ENCODE assay signal across 1 cellular context in the genomic region with DNA sequence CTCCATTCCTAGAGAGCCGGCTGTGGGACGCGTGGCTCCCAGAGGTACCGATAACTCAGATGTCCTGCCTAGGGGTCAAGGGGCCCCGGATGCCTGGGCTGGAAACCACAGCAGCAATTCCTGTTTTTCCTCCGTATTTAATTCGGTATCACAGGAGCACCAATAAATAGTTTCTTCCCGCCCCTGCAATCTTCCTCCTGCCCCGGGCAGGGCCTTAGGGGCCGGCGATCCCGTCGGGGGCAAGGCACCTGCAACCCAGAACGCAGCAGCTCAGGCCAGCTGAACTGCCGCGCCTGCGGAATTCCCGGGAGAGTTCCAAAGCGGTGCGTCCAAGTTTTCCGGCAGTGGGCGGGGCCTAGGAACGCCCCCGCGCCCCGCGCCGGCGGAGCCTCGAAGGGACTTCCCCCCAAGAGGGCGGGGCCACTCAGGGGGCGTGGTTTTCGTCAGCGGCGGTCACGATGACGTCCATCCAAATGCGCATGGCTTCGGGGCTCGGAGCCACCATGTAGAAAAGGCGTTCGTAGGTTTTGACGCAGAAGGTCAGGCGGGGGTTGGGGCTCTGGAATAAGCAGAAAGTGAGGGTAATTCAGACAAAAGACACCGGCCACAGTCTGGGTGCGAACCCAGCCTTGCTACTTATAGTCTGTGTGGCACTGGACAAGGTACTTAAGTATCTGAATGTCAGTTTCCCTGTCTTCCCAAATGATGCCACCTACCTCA.
TF ChIP-seq lines count a peak whose summit lies in the region.

No MANE protein-coding gene starts in this region.

TF ChIP-seq in liver, 16 proteins besides CTCF, POLR2A, EP300 and RAD21 (continued from another document):
- TF ChIP-seq, protein P1, sequence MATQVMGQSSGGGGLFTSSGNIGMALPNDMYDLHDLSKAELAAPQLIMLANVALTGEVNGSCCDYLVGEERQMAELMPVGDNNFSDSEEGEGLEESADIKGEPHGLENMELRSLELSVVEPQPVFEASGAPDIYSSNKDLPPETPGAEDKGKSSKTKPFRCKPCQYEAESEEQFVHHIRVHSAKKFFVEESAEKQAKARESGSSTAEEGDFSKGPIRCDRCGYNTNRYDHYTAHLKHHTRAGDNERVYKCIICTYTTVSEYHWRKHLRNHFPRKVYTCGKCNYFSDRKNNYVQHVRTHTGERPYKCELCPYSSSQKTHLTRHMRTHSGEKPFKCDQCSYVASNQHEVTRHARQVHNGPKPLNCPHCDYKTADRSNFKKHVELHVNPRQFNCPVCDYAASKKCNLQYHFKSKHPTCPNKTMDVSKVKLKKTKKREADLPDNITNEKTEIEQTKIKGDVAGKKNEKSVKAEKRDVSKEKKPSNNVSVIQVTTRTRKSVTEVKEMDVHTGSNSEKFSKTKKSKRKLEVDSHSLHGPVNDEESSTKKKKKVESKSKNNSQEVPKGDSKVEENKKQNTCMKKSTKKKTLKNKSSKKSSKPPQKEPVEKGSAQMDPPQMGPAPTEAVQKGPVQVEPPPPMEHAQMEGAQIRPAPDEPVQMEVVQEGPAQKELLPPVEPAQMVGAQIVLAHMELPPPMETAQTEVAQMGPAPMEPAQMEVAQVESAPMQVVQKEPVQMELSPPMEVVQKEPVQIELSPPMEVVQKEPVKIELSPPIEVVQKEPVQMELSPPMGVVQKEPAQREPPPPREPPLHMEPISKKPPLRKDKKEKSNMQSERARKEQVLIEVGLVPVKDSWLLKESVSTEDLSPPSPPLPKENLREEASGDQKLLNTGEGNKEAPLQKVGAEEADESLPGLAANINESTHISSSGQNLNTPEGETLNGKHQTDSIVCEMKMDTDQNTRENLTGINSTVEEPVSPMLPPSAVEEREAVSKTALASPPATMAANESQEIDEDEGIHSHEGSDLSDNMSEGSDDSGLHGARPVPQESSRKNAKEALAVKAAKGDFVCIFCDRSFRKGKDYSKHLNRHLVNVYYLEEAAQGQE (IDR thresholded peaks at IDR 0.05): peak; percentile 47
- TF ChIP-seq RXRA (IDR thresholded peaks at IDR 0.05) (peak in 1 of 2 donors; percentile 20), JUND (IDR thresholded peaks at IDR 0.05) (peak in 1 of 2 donors; percentile 49), EGR1 (IDR thresholded peaks at IDR 0.05; ENCODE audit: low read depth in 2 of 2) (peak; percentile 99 to 100), HNF4A (conservative IDR thresholded peaks at IDR 0.05) (peak in 1 of 2 donors; percentile 21), HNF4G (IDR thresholded peaks at IDR 0.05) (no peak), YY1 (IDR thresholded peaks at IDR 0.05) (peak; percentile 65), NR2F2 (IDR thresholded peaks at IDR 0.05) (peak; percentile 66), FOXA1 (IDR thresholded peaks at IDR 0.05) (no peak), GABPA (IDR thresholded peaks at IDR 0.05 in 1 of 2, conservative IDR thresholded peaks at IDR 0.05 in 1 of 2) (peak in 1 of 2 donors; percentile 25), TAF1 (conservative IDR thresholded peaks at IDR 0.05) (no peak), FOXA2 (IDR thresholded peaks at IDR 0.05) (no peak)
- TF ChIP-seq, protein P2, sequence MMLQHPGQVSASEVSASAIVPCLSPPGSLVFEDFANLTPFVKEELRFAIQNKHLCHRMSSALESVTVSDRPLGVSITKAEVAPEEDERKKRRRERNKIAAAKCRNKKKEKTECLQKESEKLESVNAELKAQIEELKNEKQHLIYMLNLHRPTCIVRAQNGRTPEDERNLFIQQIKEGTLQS (IDR thresholded peaks at IDR 0.05): no peak
- TF ChIP-seq, protein P3, sequence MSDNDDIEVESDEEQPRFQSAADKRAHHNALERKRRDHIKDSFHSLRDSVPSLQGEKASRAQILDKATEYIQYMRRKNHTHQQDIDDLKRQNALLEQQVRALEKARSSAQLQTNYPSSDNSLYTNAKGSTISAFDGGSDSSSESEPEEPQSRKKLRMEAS (IDR thresholded peaks at IDR 0.05): peak; percentile 61
